Comparison of ENCODE assay signal across 25 cellular contexts in genomic region chr15:70781236-70781635, GRCh38. TPM values are rescaled to one million over a fixed set of nuclear protein-coding genes. Genes with fewer than 3 reads are reported as not detected.
DNase-seq lines count a peak whose midpoint lies in the region; ATAC-seq and TF ChIP-seq lines count a peak whose summit lies in the region.
"Had no signal": no experiment of that assay in that cellular context is flagged by ENCODE, and none has a peak within 500 bp of the region (broad histone marks: within the 10 kb centered on the region; RNA-seq: fewer than 3 reads in every experiment).

No MANE protein-coding gene starts in this region.

- no peaks in the 10 kb centered on the region for H3K36me3 ChIP-seq in SK-N-SH (replicated peaks in 1 of 2; ENCODE audit: control insufficient read depth in 1 of 2, insufficient read depth in 2 of 2, low read length in 1 of 2)
- H3K36me3 ChIP-seq: brain microvascular endothelial cell, SJSA1, WERI-Rb-1 had no signal

- no peak overlapping the region for H3K27ac Mint-ChIP-seq in WTC11
- no peak overlapping the region for H3K27ac Mint-ChIP-seq in activated naive CD4-positive, alpha-beta T cell treated with anti-CD3 and anti-CD28 coated beads, Interleukin-2, amount 10 ng/mL, durations not matched to agents 7 days and 5 days
- H3K27ac Mint-ChIP-seq: T-helper 17 cell had no signal

- no peaks in the 10 kb centered on the region for H3K9me3 ChIP-seq in SK-N-SH
- H3K9me3 ChIP-seq: psoas muscle, SJSA1, testis had no signal

- H3K9ac ChIP-seq in SK-N-SH: no peak overlapping the region

- peaks cover 5% of the 10 kb centered on the region; the same call in 1 of the 2 replicates for H3K4me1 Mint-ChIP-seq in WTC11
- H3K4me1 Mint-ChIP-seq in activated naive CD4-positive, alpha-beta T cell treated with anti-CD3 and anti-CD28 coated beads, Interleukin-2, amount 10 ng/mL, durations not matched to agents 7 days and 5 days: no peaks in the 10 kb centered on the region
- H3K4me1 Mint-ChIP-seq: T-helper 17 cell had no signal

- no peaks in the 10 kb centered on the region for H3K36me3 Mint-ChIP-seq in WTC11
- no peaks in the 10 kb centered on the region for H3K36me3 Mint-ChIP-seq in activated naive CD4-positive, alpha-beta T cell treated with anti-CD3 and anti-CD28 coated beads, Interleukin-2, amount 10 ng/mL, durations not matched to agents 7 days and 5 days

- H3K9me2 ChIP-seq in SK-N-SH: no peaks in the 10 kb centered on the region

- H3K79me2 ChIP-seq in SK-N-SH (ENCODE audit: insufficient read depth): no peaks in the 10 kb centered on the region

- ATAC-seq in SK-N-SH treated with all-trans-retinoic acid at 6 μM for 48 hours: no peak
- peak; percentile 57 for ATAC-seq in WTC11
- ATAC-seq in GM18519 (IDR thresholded peaks at IDR 0.05; ENCODE audit: low FRiP score, unreplicated experiment): no peak
- ATAC-seq: psoas muscle, T-helper 17 cell had no signal

- no peak for TF ChIP-seq RAD21 in SK-N-SH (IDR thresholded peaks at IDR 0.05; ENCODE audit: low read length)

- no peak overlapping the region for H3K4me3 ChIP-seq in SK-N-SH (ENCODE audit: low read depth in 2 of 2, low read length in 1 of 2)
- H3K4me3 ChIP-seq: coronary artery, psoas muscle, SJSA1, skin epidermis, testis had no signal

- H3K4me3 Mint-ChIP-seq in WTC11: no peak overlapping the region
- H3K4me3 Mint-ChIP-seq in activated naive CD4-positive, alpha-beta T cell treated with anti-CD3 and anti-CD28 coated beads, Interleukin-2, amount 10 ng/mL, durations not matched to agents 7 days and 5 days: no peak overlapping the region
- H3K4me3 Mint-ChIP-seq: T-helper 17 cell had no signal

- CTCF ChIA-PET in SK-N-SH (lab: Yijun Ruan, JAX): no interaction called here
- CTCF ChIA-PET in WTC11 (lab: Charles Lee): no interaction called here
- CTCF ChIA-PET in activated naive CD4-positive, alpha-beta T cell treated with anti-CD3 and anti-CD28 coated beads, Interleukin-2, amount 10 ng/mL, durations not matched to agents 7 days and 5 days (lab: Charles Lee): no interaction called here

- H3K4me2 ChIP-seq in SK-N-SH: peak overlapping the region; percentile 9; the same call in 1 of the 2 replicates

- no peak for TF ChIP-seq EP300 in SK-N-SH (IDR thresholded peaks at IDR 0.05; ENCODE audit: borderline replicate concordance in 1 of 2, low read depth in 1 of 2, low read length in 1 of 2)

- H3K27me3 Mint-ChIP-seq in WTC11 (ENCODE audit: low read depth): no peaks in the 10 kb centered on the region
- H3K27me3 Mint-ChIP-seq in activated naive CD4-positive, alpha-beta T cell treated with anti-CD3 and anti-CD28 coated beads, Interleukin-2, amount 10 ng/mL, durations not matched to agents 7 days and 5 days: peaks cover 20% of the 10 kb centered on the region

- H3K27me3 ChIP-seq in SK-N-SH (ENCODE audit: insufficient read depth): no peaks in the 10 kb centered on the region
- H3K27me3 ChIP-seq: brain microvascular endothelial cell, SJSA1, testis had no signal

- no peaks in the 10 kb centered on the region for H4K20me1 ChIP-seq in SK-N-SH (ENCODE audit: insufficient read depth)

- H2AFZ ChIP-seq in SK-N-SH (ENCODE audit: low read depth): no peak overlapping the region

- peaks cover 39% of the 10 kb centered on the region for H3F3A ChIP-seq in SK-N-SH (replicated peaks; ENCODE audit: insufficient read depth)

- TF ChIP-seq CTCF in SK-N-SH (IDR thresholded peaks at IDR 0.05): no peak
- TF ChIP-seq CTCF in WTC11 (IDR thresholded peaks at IDR 0.05): no peak

- DNase-seq in SK-N-SH (no peak), WTC11 (ENCODE audit: low spot score) (no peak), kidney tubule cell (ENCODE audit: low spot score) (peak; percentile 85), COLO668 (lab: John Stamatoyannopoulos, UW; ENCODE audit: unreplicated experiment) (no peak), SHP77 treated with DMSO at 0.1 percent for 48 hours (lab: John Stamatoyannopoulos, UW) (no peak)
- DNase-seq in activated naive CD4-positive, alpha-beta T cell treated with anti-CD3 and anti-CD28 coated beads, Interleukin-2, amount 10 ng/mL, durations not matched to agents 7 days and 5 days: no peak
- DNase-seq: activated CD8-positive, alpha-beta memory T cell treated with anti-CD3 and anti-CD28 coated beads, Interleukin-2, amount 50 U/mL, for 4 hours; brain microvascular endothelial cell; DND-41; head of caudate nucleus; NCI-H1092 treated with DMSO at 0.1 percent for 48 hours; NCI-H2029; NCI-H345; psoas muscle; stimulated activated CD4-positive, alpha-beta T cell treated with anti-CD3 and anti-CD28 coated beads, Interleukin-2, amount 100 ng/mL, for 48 hours; stimulated activated naive CD4-positive, alpha-beta T cell; T-helper 17 cell; testis; WERI-Rb-1 had no signal

- H3K27ac ChIP-seq in SK-N-SH (ENCODE audit: low read depth in 2 of 2, low read length in 1 of 2): no peak overlapping the region
- H3K27ac ChIP-seq: 22Rv1, brain microvascular endothelial cell, coronary artery, psoas muscle, SJSA1, skin epidermis, testis, WERI-Rb-1 had no signal

- H3K9me3 Mint-ChIP-seq in WTC11: peaks cover 3% of the 10 kb centered on the region
- H3K9me3 Mint-ChIP-seq in activated naive CD4-positive, alpha-beta T cell treated with anti-CD3 and anti-CD28 coated beads, Interleukin-2, amount 10 ng/mL, durations not matched to agents 7 days and 5 days: no peaks in the 10 kb centered on the region

- POLR2A ChIA-PET in SK-N-SH (lab: Yijun Ruan, JAX) (no interaction called here), WTC11 (lab: Charles Lee) (interaction anchor here (0.5 kb wide), 1 partner anchor 22 kb away, joined by 4 read pairs; no protein-coding TSS in a partner anchor)

- peaks cover 0 to 25% of the 10 kb centered on the region in 2 experiments; a peak in 2 of 4 replicates for H3K4me1 ChIP-seq in SK-N-SH (ENCODE audit: control insufficient read depth in 1 of 2, insufficient read depth in 2 of 2, low read depth in 1 of 2, low read length in 1 of 2)
- H3K4me1 ChIP-seq: psoas muscle, testis had no signal

- WGBS in SK-N-SH (ENCODE audit: low lambda C conversion rate): 79% methylated on average over 5 of the region's 5 CpGs

TF ChIP-seq in SK-N-SH, 30 proteins besides CTCF, POLR2A, EP300 and RAD21 (continues in another document):
- no peak for TF ChIP-seq MEF2A (IDR thresholded peaks at IDR 0.05; ENCODE audit: borderline replicate concordance, low read depth)
- no peak for TF ChIP-seq RCOR1 (IDR thresholded peaks at IDR 0.05; ENCODE audit: low read length)
- no peak for TF ChIP-seq FOXJ3 (CRISPR knock-in tag; IDR thresholded peaks at IDR 0.05)
- TF ChIP-seq NRF1 (IDR thresholded peaks at IDR 0.05; ENCODE audit: low read depth, low read length): no peak

TF ChIP-seq in SK-N-SH treated with all-trans-retinoic acid at 6 μM for 48 hours, 23 proteins besides CTCF, POLR2A, EP300 and RAD21 (continues in another document):
- TF ChIP-seq ZNF565 (CRISPR knock-in tag; conservative IDR thresholded peaks at IDR 0.05; ENCODE audit: low read depth) (no peak), TOX (CRISPR knock-in tag; IDR thresholded peaks at IDR 0.05; ENCODE audit: borderline replicate concordance) (no peak)
- TF ChIP-seq, protein P1, sequence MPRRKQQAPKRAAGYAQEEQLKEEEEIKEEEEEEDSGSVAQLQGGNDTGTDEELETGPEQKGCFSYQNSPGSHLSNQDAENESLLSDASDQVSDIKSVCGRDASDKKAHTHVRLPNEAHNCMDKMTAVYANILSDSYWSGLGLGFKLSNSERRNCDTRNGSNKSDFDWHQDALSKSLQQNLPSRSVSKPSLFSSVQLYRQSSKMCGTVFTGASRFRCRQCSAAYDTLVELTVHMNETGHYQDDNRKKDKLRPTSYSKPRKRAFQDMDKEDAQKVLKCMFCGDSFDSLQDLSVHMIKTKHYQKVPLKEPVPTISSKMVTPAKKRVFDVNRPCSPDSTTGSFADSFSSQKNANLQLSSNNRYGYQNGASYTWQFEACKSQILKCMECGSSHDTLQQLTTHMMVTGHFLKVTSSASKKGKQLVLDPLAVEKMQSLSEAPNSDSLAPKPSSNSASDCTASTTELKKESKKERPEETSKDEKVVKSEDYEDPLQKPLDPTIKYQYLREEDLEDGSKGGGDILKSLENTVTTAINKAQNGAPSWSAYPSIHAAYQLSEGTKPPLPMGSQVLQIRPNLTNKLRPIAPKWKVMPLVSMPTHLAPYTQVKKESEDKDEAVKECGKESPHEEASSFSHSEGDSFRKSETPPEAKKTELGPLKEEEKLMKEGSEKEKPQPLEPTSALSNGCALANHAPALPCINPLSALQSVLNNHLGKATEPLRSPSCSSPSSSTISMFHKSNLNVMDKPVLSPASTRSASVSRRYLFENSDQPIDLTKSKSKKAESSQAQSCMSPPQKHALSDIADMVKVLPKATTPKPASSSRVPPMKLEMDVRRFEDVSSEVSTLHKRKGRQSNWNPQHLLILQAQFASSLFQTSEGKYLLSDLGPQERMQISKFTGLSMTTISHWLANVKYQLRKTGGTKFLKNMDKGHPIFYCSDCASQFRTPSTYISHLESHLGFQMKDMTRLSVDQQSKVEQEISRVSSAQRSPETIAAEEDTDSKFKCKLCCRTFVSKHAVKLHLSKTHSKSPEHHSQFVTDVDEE (CRISPR knock-in tag; IDR thresholded peaks at IDR 0.05): no peak

TF ChIP-seq in WTC11, 78 proteins besides CTCF, POLR2A, EP300 and RAD21 (continues in another document):
- TF ChIP-seq NR1H2 (CRISPR knock-in tag; IDR thresholded peaks at IDR 0.05): no peak
- no peak for TF ChIP-seq E2F5 (CRISPR knock-in tag; IDR thresholded peaks at IDR 0.05)
- TF ChIP-seq NR2C2 (CRISPR knock-in tag; IDR thresholded peaks at IDR 0.05): no peak
- TF ChIP-seq, protein P2, sequence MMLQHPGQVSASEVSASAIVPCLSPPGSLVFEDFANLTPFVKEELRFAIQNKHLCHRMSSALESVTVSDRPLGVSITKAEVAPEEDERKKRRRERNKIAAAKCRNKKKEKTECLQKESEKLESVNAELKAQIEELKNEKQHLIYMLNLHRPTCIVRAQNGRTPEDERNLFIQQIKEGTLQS (CRISPR knock-in tag; conservative IDR thresholded peaks at IDR 0.05): no peak

RNA-seq across cellular contexts. Expression of gene UACA, which starts 17.9 kb away (rescaled TPM):
- 35.9 and 57.1 TPM in 2 replicates for polyA plus RNA-seq in SK-N-SH (2012; rRNA removed)
- 21.5 and 27.6 TPM in 2 replicates for polyA plus RNA-seq in SK-N-SH (2012; cell fraction: cytosol; rRNA removed)
- 156 and 175 TPM in 2 replicates for polyA plus RNA-seq in SK-N-SH (2012; cell fraction: nucleus; rRNA removed)
- 37.3 to 44.8 TPM (median 42.7 TPM) in 3 replicates for total RNA-seq in WTC11 (2021)
